33 cellular contexts compared by ENCODE assay signal in the genomic region with DNA sequence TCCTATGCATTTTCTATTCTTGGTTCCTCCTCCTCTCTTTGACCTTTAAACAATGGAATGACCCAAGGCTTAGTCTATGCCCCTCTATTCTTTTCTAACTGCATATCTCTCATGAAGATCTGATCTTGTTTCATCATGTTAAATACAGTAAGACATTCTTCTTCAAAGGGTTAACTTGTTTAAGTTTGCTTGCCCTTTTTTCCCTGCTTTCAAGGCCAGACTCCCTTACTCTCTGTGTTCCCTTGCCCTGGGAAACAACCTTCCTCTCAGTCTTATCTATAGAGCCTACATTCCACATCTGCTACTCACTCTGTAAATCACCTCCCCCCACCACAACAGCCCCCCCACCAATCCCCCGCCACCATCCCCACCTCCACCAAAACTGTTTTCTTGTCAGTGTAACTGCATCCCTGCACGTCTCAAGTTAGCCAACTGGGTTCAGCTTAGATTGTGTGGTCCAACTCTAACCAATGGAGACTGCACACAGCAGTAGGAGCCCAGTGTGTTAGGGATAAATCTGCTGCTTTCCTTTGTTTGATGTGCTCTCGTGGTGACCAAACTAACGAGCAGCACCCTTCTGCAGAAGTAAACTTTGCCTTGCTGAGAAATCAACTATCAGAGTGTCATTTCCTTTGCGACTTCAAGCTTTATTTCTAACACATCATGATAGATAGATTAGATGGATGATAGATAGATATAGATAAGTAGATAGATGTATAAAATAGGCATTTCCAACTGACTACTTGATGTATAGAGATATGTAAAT.
"Had no signal": no experiment of that assay in that cellular context is flagged by ENCODE, and none has a peak within 500 bp of the region (broad histone marks: within the 10 kb centered on the region; RNA-seq: fewer than 3 reads in every experiment).

No MANE protein-coding gene starts in this region.

- H3K4me3 ChIP-seq: adrenal gland, body of pancreas, esophagus muscularis mucosa, gastrocnemius medialis had no signal

- DNase-seq: activated CD4-positive, alpha-beta memory T cell treated with anti-CD3 and anti-CD28 coated beads for 36 hours; activated CD4-positive, alpha-beta T cell treated with anti-CD3 and anti-CD28 coated beads for 36 hours; activated CD4-positive, alpha-beta T cell treated with anti-CD3 and anti-CD28 coated beads, Interleukin-2, amount 10 ng/mL, durations not matched to agents 24 days and 14 days; activated CD4-positive, CD25-positive, alpha-beta regulatory T cell; activated CD4-positive, CD25-positive, alpha-beta regulatory T cell treated with anti-CD3 and anti-CD28 coated beads, Interleukin-2, amount 50 U/mL, for 72 hours; activated CD8-positive, alpha-beta memory T cell treated with anti-CD3 and anti-CD28 coated beads, Interleukin-2, amount 10 ng/mL, durations not matched to agents 7 days and 5 days; activated CD8-positive, alpha-beta memory T cell treated with anti-CD3 and anti-CD28 coated beads, Interleukin-2, amount 50 U/mL, for 4 hours; activated CD8-positive, alpha-beta T cell treated with anti-CD3 and anti-CD28 coated beads, Interleukin-2, amount 10 ng/mL, durations not matched to agents 7 days and 5 days; activated effector memory CD4-positive, alpha-beta T cell treated with anti-CD3 and anti-CD28 coated beads, Interleukin-2, amount 50 U/mL, for 16 hours; activated naive CD4-positive, alpha-beta T cell treated with anti-CD3 and anti-CD28 coated beads for 36 hours; activated naive CD8-positive, alpha-beta T cell treated with anti-CD3 and anti-CD28 coated beads for 36 hours; activated naive CD8-positive, alpha-beta T cell treated with anti-CD3 and anti-CD28 coated beads, Interleukin-2, amount 50 U/mL, for 24 hours; activated T-cell treated with anti-CD3 and anti-CD28 coated beads, Interleukin-2, amount 50 U/mL, for 1 hour; activated T-cell treated with anti-CD3 and anti-CD28 coated beads, Interleukin-2, amount 50 U/mL, for 48 hours; adrenal gland; amygdala; aorta; body of pancreas; caudate nucleus; cortex of kidney; dermis blood vessel endothelial cell; effector CD4-positive, alpha-beta T cell; effector memory CD8-positive, alpha-beta T cell; erythroblast; foreskin keratinocyte; gastrocnemius medialis; glutamatergic neuron; T-helper 1 cell; T-helper 17 cell; T1000; WERI-Rb-1 had no signal

- H3K36me3 ChIP-seq: adrenal gland, esophagus muscularis mucosa, gastrocnemius medialis, WERI-Rb-1 had no signal

- H3K27me3 ChIP-seq: adrenal gland, body of pancreas, esophagus muscularis mucosa, foreskin keratinocyte, gastrocnemius medialis had no signal

- H3K27ac ChIP-seq: adrenal gland, body of pancreas, esophagus muscularis mucosa, foreskin keratinocyte, gastrocnemius medialis, WERI-Rb-1 had no signal

- ATAC-seq: activated CD4-positive, alpha-beta T cell treated with anti-CD3 and anti-CD28 coated beads for 36 hours; activated CD8-positive, alpha-beta memory T cell treated with anti-CD3 and anti-CD28 coated beads, Interleukin-2, amount 10 ng/mL, durations not matched to agents 7 days and 5 days; activated CD8-positive, alpha-beta T cell treated with anti-CD3 and anti-CD28 coated beads, Interleukin-2, amount 10 ng/mL, durations not matched to agents 7 days and 5 days; activated naive CD8-positive, alpha-beta T cell treated with anti-CD3 and anti-CD28 coated beads, Interleukin-2, amount 50 U/mL, for 24 hours; body of pancreas; effector memory CD8-positive, alpha-beta T cell; gastrocnemius medialis; T-helper 17 cell had no signal

- H3K9me3 ChIP-seq: body of pancreas, gastrocnemius medialis had no signal

- H3K4me1 ChIP-seq: adrenal gland, body of pancreas, esophagus muscularis mucosa, foreskin keratinocyte, gastrocnemius medialis had no signal

- FAIRE-seq: colon had no signal
